Comparison of ENCODE assay signal across 1 cellular context in genomic region chr22:31084811-31085492, GRCh38.
TF ChIP-seq lines count a peak whose summit lies in the region.

No MANE protein-coding gene starts in this region.

TF ChIP-seq in K562, 482 proteins besides CTCF, POLR2A, EP300 and RAD21 (continued from another document and continues in another):
- TF ChIP-seq ZNF407 (IDR thresholded peaks at IDR 0.05; ENCODE audit: low read depth) (no peak), ESRRA (IDR thresholded peaks at IDR 0.05; ENCODE audit: borderline replicate concordance, low read depth) (peak; percentile 9; the same call in 1 of the 2 replicates), ZNF431 (CRISPR knock-in tag; IDR thresholded peaks at IDR 0.05) (peak; percentile 47; the same call in 1 of the 2 replicates), RCOR1 (IDR thresholded peaks at IDR 0.05; ENCODE audit: borderline replicate concordance in 1 of 2, low read depth in 2 of 2, low read length in 2 of 2) (no peak), ATF1 (CRISPR knock-in tag; IDR thresholded peaks at IDR 0.05) (no peak), ATF1 (tag; IDR thresholded peaks at IDR 0.05) (peak; percentile 49; the same call in 1 of the 2 replicates), CCNT2 (IDR thresholded peaks at IDR 0.05; ENCODE audit: borderline replicate concordance, extremely low read depth, insufficient read length, low read depth, low read length) (peak; percentile 45), THAP12 (CRISPR knock-in tag; IDR thresholded peaks at IDR 0.05) (0 out of 2 replicates have a peak, but pooled peaks have one; percentile 4), GTF2F1 (IDR thresholded peaks at IDR 0.05; ENCODE audit: low read depth, low read length) (no peak), KAT7 (CRISPR knock-in tag; IDR thresholded peaks at IDR 0.05; ENCODE audit: borderline replicate concordance) (peak; percentile 70; the same call in 1 of the 2 replicates), AFF4 (CRISPR knock-in tag; IDR thresholded peaks at IDR 0.05) (peak; percentile 53; the same call in 1 of the 2 replicates), TFAM (CRISPR knock-in tag; conservative IDR thresholded peaks at IDR 0.05) (no peak), PHF20 (IDR thresholded peaks at IDR 0.05; ENCODE audit: partially characterized antibody) (peak; percentile 13), BCOR (IDR thresholded peaks at IDR 0.05) (peak; percentile 57), PHF8 (IDR thresholded peaks at IDR 0.05; ENCODE audit: borderline replicate concordance, low read length) (peak; percentile 84), CHD1 (IDR thresholded peaks at IDR 0.05; ENCODE audit: low read length) (peak; percentile 53), MGA (IDR thresholded peaks at IDR 0.05) (peak; percentile 54), NFE2L1 (tag; IDR thresholded peaks at IDR 0.05; ENCODE audit: borderline replicate concordance, low read depth) (no peak), STAG1 (CRISPR knock-in tag; IDR thresholded peaks at IDR 0.05; ENCODE audit: borderline replicate concordance) (peak; percentile 52; the same call in 1 of the 2 replicates), POLR2G (IDR thresholded peaks at IDR 0.05; ENCODE audit: low read depth, low read length) (peak; percentile 97), TFAP4 (CRISPR knock-in tag; IDR thresholded peaks at IDR 0.05; ENCODE audit: borderline replicate concordance) (peak; percentile 87), HDAC1 (IDR thresholded peaks at IDR 0.05) (peak in 1 of 2 experiments; percentile 66; a peak in 2 of 4 replicates)
